In the genomic region with DNA sequence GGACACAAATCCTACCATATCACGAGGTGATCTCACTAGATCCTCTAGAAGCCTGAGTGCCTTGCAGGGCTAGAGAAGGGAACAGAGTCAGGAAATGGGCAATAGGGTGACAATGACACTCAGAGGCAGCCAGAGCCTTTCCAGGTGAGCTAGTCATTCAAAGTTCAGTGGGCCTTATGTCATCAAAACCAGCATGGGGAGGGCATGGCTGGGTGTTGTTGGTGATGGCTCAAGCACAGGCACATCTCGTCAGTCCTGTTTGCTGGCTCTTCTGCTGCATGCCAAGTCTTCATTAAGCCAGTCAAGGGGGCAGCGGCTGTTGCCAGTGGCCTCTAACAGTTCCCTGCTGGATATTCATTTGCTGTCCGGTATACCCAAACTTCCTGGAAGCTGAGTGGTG, we compare ENCODE assay signal across 23 cellular contexts.
DNase-seq lines count a peak whose midpoint lies in the region; ATAC-seq, FAIRE-seq and TF ChIP-seq lines count a peak whose summit lies in the region.
"Had no signal": no experiment of that assay in that cellular context is flagged by ENCODE, and none has a peak within 500 bp of the region (broad histone marks: within the 10 kb centered on the region; RNA-seq: fewer than 3 reads in every experiment).

No MANE protein-coding gene starts in this region.

- CTCF ChIA-PET in A549 (lab: Yijun Ruan, JAX) (no interaction called here), PC-3 (lab: Charles Lee) (no interaction called here)

- TF ChIP-seq POLR2A in A549 (IDR thresholded peaks at IDR 0.05; ENCODE audit: low read length) (no peak), breast epithelium (IDR thresholded peaks at IDR 0.05) (no peak)

- no peaks in the 10 kb centered on the region for H3K79me2 ChIP-seq in PC-3 (ENCODE audit: low read length)

- H3K36me3 ChIP-seq in PC-3 (ENCODE audit: low read depth, low read length) (no peaks in the 10 kb centered on the region), breast epithelium (no peaks in the 10 kb centered on the region)
- H3K36me3 ChIP-seq: BE2C, HAP-1 had no signal

- TF ChIP-seq RAD21 in A549 (conservative IDR thresholded peaks at IDR 0.05 in 1 of 2, IDR thresholded peaks at IDR 0.05 in 1 of 2): no peak

- DNase-seq in A549 (ENCODE audit: low read depth in 1 of 2, low spot score in 1 of 2) (no peak), DMS53 treated with DMSO at 0.1 percent for 48 hours (lab: John Stamatoyannopoulos, UW; ENCODE audit: unreplicated experiment) (peak; percentile 49), PC-3 (peak; percentile 30), epithelial cell of esophagus (ENCODE audit: low read depth) (peak; percentile 67), breast epithelium (ENCODE audit: low spot score in 2 of 2) (no peak), foreskin keratinocyte (no peak)
- DNase-seq: ACHN; BE2C; C1 segment of cervical spinal cord; CD4-positive, CD25-positive, alpha-beta regulatory T cell; CD8-positive, alpha-beta memory T cell; COR-L47; DMS 273 treated with DMSO at 0.1 percent for 48 hours; DMS79; GF-D8; GM23248; KBM-7 had no signal

- WGBS in A549 (ENCODE audit: missing lambda C conversion rate): 97% methylated on average over 4 of the region's 4 CpGs

- no peak for TF ChIP-seq EP300 in A549 (IDR thresholded peaks at IDR 0.05)

- intact Hi-C loops in PC-3 (cut with micrococcal nuclease) (loop anchor here (5.0 kb wide), 1 partner anchor 63 kb away; no protein-coding TSS in a partner anchor), breast epithelium (cut with DNase I; ENCODE audit: low total_unique reads) (no loop called here)

- peak overlapping the region; percentile 18 to 90; a peak in 4 of 6 replicates for H3K27ac ChIP-seq in A549
- H3K27ac ChIP-seq in PC-3 (ENCODE audit: low read length): no peak overlapping the region
- H3K27ac ChIP-seq in breast epithelium: no peak overlapping the region
- no peak overlapping the region for H3K27ac ChIP-seq in foreskin keratinocyte
- H3K27ac ChIP-seq: GM23248, HL-60 had no signal

- TF ChIP-seq CTCF in A549 (IDR thresholded peaks at IDR 0.05) (no peak), PC-3 (conservative IDR thresholded peaks at IDR 0.05; ENCODE audit: low read depth, low read length) (no peak), epithelial cell of esophagus (IDR thresholded peaks at IDR 0.05; ENCODE audit: insufficient read depth, low read depth, low read length, missing control alignments) (no peak), breast epithelium (IDR thresholded peaks at IDR 0.05) (no peak), foreskin keratinocyte (conservative IDR thresholded peaks at IDR 0.05) (no peak)

- no peak overlapping the region for H3K9ac ChIP-seq in PC-3 (ENCODE audit: low read length)
- H3K9ac ChIP-seq: GM23248 had no signal

- no peak overlapping the region for H2AFZ ChIP-seq in PC-3 (ENCODE audit: low read length)
- H2AFZ ChIP-seq: GM23248 had no signal

- peaks cover 8% of the 10 kb centered on the region for H3F3A ChIP-seq in PC-3 (ENCODE audit: low read length, unreplicated experiment)

- no peak for ATAC-seq in A549
- ATAC-seq in PC-3: no peak
- ATAC-seq in GM18861 (IDR thresholded peaks at IDR 0.05; ENCODE audit: unreplicated experiment): no peak
- ATAC-seq in HG03097 (IDR thresholded peaks at IDR 0.05; ENCODE audit: low FRiP score, unreplicated experiment): no peak
- ATAC-seq in foreskin keratinocyte: no peak

- no peaks in the 10 kb centered on the region for H3K9me3 ChIP-seq in A549
- no peaks in the 10 kb centered on the region for H3K9me3 ChIP-seq in PC-3 (ENCODE audit: low read length)
- H3K9me3 ChIP-seq in breast epithelium: no peaks in the 10 kb centered on the region
- H3K9me3 ChIP-seq: BE2C, HAP-1 had no signal

- no peak overlapping the region for H3K4me2 ChIP-seq in A549
- H3K4me2 ChIP-seq in PC-3 (ENCODE audit: low read length): no peak overlapping the region

- H3K27me3 ChIP-seq in PC-3 (ENCODE audit: low read length): no peaks in the 10 kb centered on the region
- no peaks in the 10 kb centered on the region for H3K27me3 ChIP-seq in breast epithelium
- H3K27me3 ChIP-seq in foreskin keratinocyte: no peaks in the 10 kb centered on the region
- H3K27me3 ChIP-seq: BE2C had no signal

- H4K20me1 ChIP-seq in PC-3 (ENCODE audit: low read length): no peaks in the 10 kb centered on the region

- H3K4me1 ChIP-seq in A549: peaks cover 38% of the 10 kb centered on the region
- H3K4me1 ChIP-seq in PC-3 (ENCODE audit: insufficient read depth, low read length): peaks cover 28% of the 10 kb centered on the region
- H3K4me1 ChIP-seq in breast epithelium: no peaks in the 10 kb centered on the region
- H3K4me1 ChIP-seq in foreskin keratinocyte: peaks cover 10% of the 10 kb centered on the region
- H3K4me1 ChIP-seq: BE2C, HAP-1 had no signal

- no peak overlapping the region for H3K4me3 ChIP-seq in A549
- no peak overlapping the region for H3K4me3 ChIP-seq in PC-3 (ENCODE audit: low read length)
- no peak overlapping the region for H3K4me3 ChIP-seq in epithelial cell of esophagus (ENCODE audit: low read length)
- H3K4me3 ChIP-seq in breast epithelium: no peak overlapping the region
- H3K4me3 ChIP-seq: GM23248, HAP-1 had no signal

- no peaks in the 10 kb centered on the region for H3K9me2 ChIP-seq in PC-3 (replicated peaks; ENCODE audit: low read length)

- POLR2A ChIA-PET in A549 (lab: Yijun Ruan, JAX): no interaction called here
- POLR2A ChIA-PET in PC-3 (lab: Charles Lee; ENCODE audit: unreplicated experiment): no interaction called here

- no TSS peak for BruUV-seq in PC-3 (replicated peaks; lab: Mats Ljungman, UMichigan)

- FAIRE-seq in A549 (lab: Jason Lieb, UNC): no peak
- FAIRE-seq: GM19239, HTR-8/SVneo had no signal

TF ChIP-seq in A549, 52 proteins besides CTCF, POLR2A, EP300 and RAD21:
- TF ChIP-seq RNF2 (IDR thresholded peaks at IDR 0.05; ENCODE audit: borderline replicate concordance, low read depth) (no peak), RCOR1 (IDR thresholded peaks at IDR 0.05; ENCODE audit: low read depth, low read length) (no peak), HOXA7 (CRISPR knock-in tag; IDR thresholded peaks at IDR 0.05) (no peak), MAZ (IDR thresholded peaks at IDR 0.05; ENCODE audit: borderline replicate concordance, low read depth, low read length) (no peak), EHF (CRISPR knock-in tag; IDR thresholded peaks at IDR 0.05) (no peak), ZSCAN20 (CRISPR knock-in tag; IDR thresholded peaks at IDR 0.05) (no peak), FOSL2 (IDR thresholded peaks at IDR 0.05) (no peak), FOSL2 (CRISPR knock-in tag; IDR thresholded peaks at IDR 0.05) (no peak), EHMT2 (IDR thresholded peaks at IDR 0.05; ENCODE audit: low read depth) (no peak), JUN (IDR thresholded peaks at IDR 0.05) (no peak), BHLHE40 (IDR thresholded peaks at IDR 0.05; ENCODE audit: low read depth, low read length) (no peak), ZFP36 (IDR thresholded peaks at IDR 0.05; ENCODE audit: borderline replicate concordance, partially characterized antibody) (no peak), CHD4 (IDR thresholded peaks at IDR 0.05; ENCODE audit: borderline replicate concordance) (no peak), TFCP2L1 (CRISPR knock-in tag; IDR thresholded peaks at IDR 0.05) (no peak), MYC (IDR thresholded peaks at IDR 0.05; ENCODE audit: borderline replicate concordance, low read length) (no peak), CHD2 (IDR thresholded peaks at IDR 0.05; ENCODE audit: low read length, partially characterized antibody) (no peak), RFX5 (IDR thresholded peaks at IDR 0.05) (no peak), NFE2L2 (conservative IDR thresholded peaks at IDR 0.05; ENCODE audit: low read length) (no peak)
- TF ChIP-seq, protein P1, sequence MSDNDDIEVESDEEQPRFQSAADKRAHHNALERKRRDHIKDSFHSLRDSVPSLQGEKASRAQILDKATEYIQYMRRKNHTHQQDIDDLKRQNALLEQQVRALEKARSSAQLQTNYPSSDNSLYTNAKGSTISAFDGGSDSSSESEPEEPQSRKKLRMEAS (IDR thresholded peaks at IDR 0.05): no peak
- TF ChIP-seq, protein P2, sequence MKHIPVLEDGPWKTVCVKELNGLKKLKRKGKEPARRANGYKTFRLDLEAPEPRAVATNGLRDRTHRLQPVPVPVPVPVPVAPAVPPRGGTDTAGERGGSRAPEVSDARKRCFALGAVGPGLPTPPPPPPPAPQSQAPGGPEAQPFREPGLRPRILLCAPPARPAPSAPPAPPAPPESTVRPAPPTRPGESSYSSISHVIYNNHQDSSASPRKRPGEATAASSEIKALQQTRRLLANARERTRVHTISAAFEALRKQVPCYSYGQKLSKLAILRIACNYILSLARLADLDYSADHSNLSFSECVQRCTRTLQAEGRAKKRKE (CRISPR knock-in tag; IDR thresholded peaks at IDR 0.05; ENCODE audit: low read depth): no peak
TF ChIP-seq in A549: peak in this region for 0.

Comparison
In these comparisons a context has a peak if more than half of its experiments do, and no peak if none do; other contexts are left out.
1. DNase-seq: peak in DMS53 treated with DMSO at 0.1 percent for 48 hours (single experiment), PC-3 (single experiment) and epithelial cell of esophagus (single experiment); none in A549 (0 of 2), breast epithelium (0 of 2) and foreskin keratinocyte (0 of 2).
2. H3K27ac ChIP-seq: peak in A549 (2 of 2); none in PC-3 (single experiment), breast epithelium (0 of 2) and foreskin keratinocyte (single experiment).